25 cellular contexts compared by ENCODE assay signal in genomic region chr15:83243634-83244033, GRCh38. TPM values are rescaled to one million over a fixed set of nuclear protein-coding genes. Genes with fewer than 3 reads are reported as not detected.
A peak's percentile ranks its signal among the peaks of the same experiment; 100 is the strongest.
DNase-seq lines count a peak whose midpoint lies in the region; ATAC-seq and TF ChIP-seq lines count a peak whose summit lies in the region.
"Had no signal": no experiment of that assay in that cellular context is flagged by ENCODE, and none has a peak within 500 bp of the region (broad histone marks: within the 10 kb centered on the region; RNA-seq: fewer than 3 reads in every experiment).

No MANE protein-coding gene starts in this region.

- peaks cover 27% of the 10 kb centered on the region for H3K27me3 Mint-ChIP-seq in nephron progenitor cell (ENCODE audit: low read depth, poor library complexity)

- no peak for ATAC-seq in right lobe of liver
- ATAC-seq: CD8-positive, alpha-beta T cell; PC-3 had no signal

- H3K4me1 Mint-ChIP-seq in nephron progenitor cell, result no peaks in the 10 kb centered on the region

- H3K4me1 ChIP-seq in BLaER1, result peaks cover 7% of the 10 kb centered on the region
- no peaks in the 10 kb centered on the region for H3K4me1 ChIP-seq in right lobe of liver
- H3K4me1 ChIP-seq: Caco-2, SJSA1 had no signal

- H3K9me3 Mint-ChIP-seq in nephron progenitor cell, result peaks cover 68% of the 10 kb centered on the region
- H3K9me3 Mint-ChIP-seq: CD8-positive, alpha-beta T cell had no signal

- H3K36me3 ChIP-seq in BLaER1 (no peaks in the 10 kb centered on the region), right lobe of liver (no peaks in the 10 kb centered on the region)
- H3K36me3 ChIP-seq: MG63, SJSA1 had no signal

- H4K20me1 ChIP-seq in BLaER1, result no peaks in the 10 kb centered on the region

- TF ChIP-seq POLR2A in right lobe of liver (IDR thresholded peaks at IDR 0.05), result no peak

- peak overlapping the region; percentile 13 for H3K27ac Mint-ChIP-seq in nephron progenitor cell
- H3K27ac Mint-ChIP-seq: CD8-positive, alpha-beta T cell had no signal

- no peak overlapping the region for H3K4me3 Mint-ChIP-seq in nephron progenitor cell
- H3K4me3 Mint-ChIP-seq: CD8-positive, alpha-beta T cell had no signal

- H3K4me3 ChIP-seq in BLaER1, result no peak overlapping the region
- H3K4me3 ChIP-seq in epithelial cell of proximal tubule (ENCODE audit: low read depth, low read length), result no peak overlapping the region
- H3K4me3 ChIP-seq in right lobe of liver, result no peak overlapping the region
- H3K4me3 ChIP-seq: MG63, SJSA1 had no signal

- H3K4me2 ChIP-seq in BLaER1, result peak overlapping the region; percentile 38

- H3K27me3 ChIP-seq in BLaER1 (no peaks in the 10 kb centered on the region), right lobe of liver (peaks cover 0 to 5% of the 10 kb centered on the region in 2 donors)
- H3K27me3 ChIP-seq: SJSA1 had no signal

- intact Hi-C loops in right lobe of liver (cut with DNase I), result no loop called here

- peaks cover 13% of the 10 kb centered on the region for H3K36me3 Mint-ChIP-seq in nephron progenitor cell (ENCODE audit: low read depth)
- H3K36me3 Mint-ChIP-seq: CD8-positive, alpha-beta T cell had no signal

- H3K27ac ChIP-seq in BLaER1, result no peak overlapping the region
- no peak overlapping the region for H3K27ac ChIP-seq in right lobe of liver
- H3K27ac ChIP-seq: C4-2B, SJSA1 had no signal

- H3K9me3 ChIP-seq in BLaER1, result peaks cover 24% of the 10 kb centered on the region
- H3K9me3 ChIP-seq in right lobe of liver, result no peaks in the 10 kb centered on the region
- H3K9me3 ChIP-seq: Caco-2, SJSA1 had no signal

- 45% methylated on average over 8 of the region's 8 CpGs for WGBS in right lobe of liver (ENCODE audit: insufficient coverage, low coverage, low lambda C conversion rate, missing lambda C conversion rate)

- no peak overlapping the region for H3K9ac ChIP-seq in BLaER1

- DNase-seq in HK-2 (ENCODE audit: unreplicated experiment), result peak; percentile 25
- DNase-seq in epithelial cell of proximal tubule (ENCODE audit: low read depth), result peak; percentile 69
- DNase-seq in nephron progenitor cell, result no peak
- no peak for DNase-seq in activated CD4-positive, alpha-beta T cell treated with anti-CD3 and anti-CD28 coated beads for 1 hour
- DNase-seq in inferior parietal cortex (ENCODE audit: extremely low spot score), result no peak
- no peak for DNase-seq in right lobe of liver
- no peak for DNase-seq in GM20000 (ENCODE audit: low spot score)
- DNase-seq: Caco-2; CD8-positive, alpha-beta T cell; DMS 273 treated with DMSO at 0.1 percent for 48 hours; DND-41; GOT3; HCEC 1CT; KG1; MG63; NCI-H2029; NCI-H446; NCI-H526; NK-92 treated with Interleukin-12 subunit alpha and Interleukin-12 subunit beta, amount 100 ng/mL, for 24 hours; PC-3; Right ventricle myocardium superior; RPMI8226 had no signal

- TF ChIP-seq CTCF in epithelial cell of proximal tubule (conservative IDR thresholded peaks at IDR 0.05; ENCODE audit: low read depth, low read length) (no peak), nephron progenitor cell (IDR thresholded peaks at IDR 0.05) (no peak), right lobe of liver (IDR thresholded peaks at IDR 0.05) (no peak), GM20000 (IDR thresholded peaks at IDR 0.05; ENCODE audit: extremely low read depth, missing control alignments) (no peak)

RNA-seq across cellular contexts. Expression of gene HDGFL3, which starts 36.0 kb away (rescaled TPM):
- total RNA-seq in epithelial cell of proximal tubule, result 43.1 and 61.1 TPM in 2 replicates
- 1 to 10 TPM in 4 of 6 experiments, under 1 TPM in 2; 0.70 to 3.3 (median 1.7) TPM for total RNA-seq in right lobe of liver

RNA-seq across cellular contexts. Expression of gene BNC1, which starts 40.8 kb away (rescaled TPM):
- total RNA-seq in epithelial cell of proximal tubule (10.6 and 16.4 TPM in 2 replicates), right lobe of liver (under 1 TPM in 3 of 6 experiments, not detected in 3; 0.12 to 0.31 (median 0.14) TPM)
- total RNA-seq: Caco-2; CD8-positive, alpha-beta T cell had no signal

Comparison
In these comparisons a context has a peak if more than half of its experiments do, and no peak if none do; other contexts are left out.
1. DNase-seq: peak in HK-2 (single experiment) and epithelial cell of proximal tubule (single experiment); none in nephron progenitor cell (single experiment), activated CD4-positive, alpha-beta T cell treated with anti-CD3 and anti-CD28 coated beads for 1 hour (single experiment), inferior parietal cortex (single experiment), right lobe of liver (0 of 3) and GM20000 (single experiment).
2. RNA of gene HDGFL3, which starts 36.0 kb away (total RNA-seq): 43.1 to 61.1 TPM in epithelial cell of proximal tubule; 0.70 to 3.3 TPM in right lobe of liver; every median in the first group is over 10 times any median in the second.